ENCODE assay signal across 1 cellular context in the genomic region with DNA sequence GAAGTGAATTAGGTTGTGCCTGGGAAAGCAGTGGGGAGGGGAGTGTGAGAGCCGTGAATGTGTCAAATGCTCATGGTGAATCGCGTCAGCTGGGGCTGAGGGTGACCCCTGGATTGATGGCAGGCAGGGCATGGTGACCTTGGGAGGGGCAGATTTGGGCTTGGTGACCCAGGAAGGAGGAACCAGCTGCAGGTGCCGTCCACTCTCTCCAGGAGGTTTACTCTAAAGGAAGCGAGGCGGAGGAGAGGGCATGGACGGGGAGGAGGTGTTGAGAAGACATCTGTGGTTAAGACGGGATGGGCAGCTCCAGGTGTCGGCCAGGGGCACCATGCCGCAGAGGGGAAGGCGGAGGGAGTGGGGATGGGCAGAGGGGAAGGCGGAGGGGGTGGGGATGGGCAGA.
TF ChIP-seq lines count a peak whose summit lies in the region.

No MANE protein-coding gene starts in this region.

TF ChIP-seq in H1, 55 proteins besides CTCF, POLR2A, EP300 and RAD21 (continued from another document):
- TF ChIP-seq MAFK (IDR thresholded peaks at IDR 0.05; ENCODE audit: low read depth, low read length) = no peak
- no peak for TF ChIP-seq E2F6 (IDR thresholded peaks at IDR 0.05)
- TF ChIP-seq NANOG (IDR thresholded peaks at IDR 0.05; ENCODE audit: insufficient read depth, low read depth, low read length, poor library complexity, severe bottlenecking) = no peak
- no peak for TF ChIP-seq TAF1 (IDR thresholded peaks at IDR 0.05; ENCODE audit: low read depth, low read length)
- TF ChIP-seq BCL11A (IDR thresholded peaks at IDR 0.05; ENCODE audit: low read depth in 2 of 2, low read length in 2 of 2) = no peak
